Comparison of ENCODE assay signal across 25 cellular contexts in genomic region chr2:51014722-51015121, GRCh38. TPM values are rescaled to one million over a fixed set of nuclear protein-coding genes. Genes with fewer than 3 reads are reported as not detected.
"Had no signal": no experiment of that assay in that cellular context is flagged by ENCODE, and none has a peak within 500 bp of the region (broad histone marks: within the 10 kb centered on the region; RNA-seq: fewer than 3 reads in every experiment).

No MANE protein-coding gene starts in this region.

- H3K4me3 ChIP-seq: adrenal gland, breast epithelium, MG63, SJSA1 had no signal

- H3K27ac Mint-ChIP-seq: activated CD4-positive, alpha-beta memory T cell treated with anti-CD3 and anti-CD28 coated beads, Interleukin-2, amount 10 ng/mL, durations not matched to agents 7 days and 5 days; activated naive CD8-positive, alpha-beta T cell treated with anti-CD3 and anti-CD28 coated beads, Interleukin-2, amount 10 ng/mL, durations not matched to agents 7 days and 5 days; activated T-helper 2 cell treated with anti-CD3 and anti-CD28 coated beads, Interferon-gamma antibody, Interleukin-2, Interleukin-4, amounts not matched to agents 10 μg/mL and 5 μg/mL and 100 μg/mL, durations not matched to agents 14 hours and 24 hours and 36 hours; T-helper 17 cell had no signal

- ATAC-seq: PC-3, SK-N-SH treated with all-trans-retinoic acid at 6 μM for 48 hours, T-helper 17 cell had no signal

- H3K36me3 Mint-ChIP-seq: activated naive CD8-positive, alpha-beta T cell treated with anti-CD3 and anti-CD28 coated beads, Interleukin-2, amount 10 ng/mL, durations not matched to agents 7 days and 5 days had no signal

- H3K27me3 Mint-ChIP-seq: activated CD4-positive, alpha-beta memory T cell treated with anti-CD3 and anti-CD28 coated beads, Interleukin-2, amount 10 ng/mL, durations not matched to agents 7 days and 5 days; activated naive CD8-positive, alpha-beta T cell treated with anti-CD3 and anti-CD28 coated beads, Interleukin-2, amount 10 ng/mL, durations not matched to agents 7 days and 5 days; T-helper 17 cell had no signal

- H3K9me3 ChIP-seq: adrenal gland, breast epithelium, MG63, SJSA1 had no signal

- H3K27me3 ChIP-seq: adrenal gland, breast epithelium, MG63, SJSA1 had no signal

- H3K4me3 Mint-ChIP-seq: activated CD4-positive, alpha-beta memory T cell treated with anti-CD3 and anti-CD28 coated beads, Interleukin-2, amount 10 ng/mL, durations not matched to agents 7 days and 5 days; activated naive CD8-positive, alpha-beta T cell treated with anti-CD3 and anti-CD28 coated beads, Interleukin-2, amount 10 ng/mL, durations not matched to agents 7 days and 5 days; T-helper 17 cell had no signal

- H3K4me1 ChIP-seq: adrenal gland, breast epithelium, SJSA1 had no signal

- H3K36me3 ChIP-seq: adrenal gland, breast epithelium, MG63, SJSA1 had no signal

- DNase-seq: activated CD4-positive, alpha-beta memory T cell treated with anti-CD3 and anti-CD28 coated beads, Interleukin-2, amount 10 ng/mL, durations not matched to agents 7 days and 5 days; activated CD4-positive, alpha-beta T cell treated with anti-CD3 and anti-CD28 coated beads, Interleukin-2, amount 50 U/mL, for 1 hour; activated CD4-positive, CD25-positive, alpha-beta regulatory T cell; activated gamma-delta T cell treated with Interleukin-2 at 50 U/mL for 16 hours; activated naive CD4-positive, alpha-beta T cell treated with anti-CD3 and anti-CD28 coated beads, Interleukin-2, amount 50 U/mL, for 16 hours; activated naive CD8-positive, alpha-beta T cell treated with anti-CD3 and anti-CD28 coated beads, Interleukin-2, amount 10 ng/mL, durations not matched to agents 7 days and 5 days; activated T-cell treated with anti-CD3 and anti-CD28 coated beads for 4 hours; activated T-cell treated with anti-CD3 and anti-CD28 coated beads, Interleukin-2, amount 50 U/mL, for 48 hours; adrenal gland; anterior cingulate cortex; caudate nucleus; MG63; MV-4-11; NCI-H1417 treated with DMSO at 0.1 percent for 48 hours; NCI-H1694; NCI-H2029; NCI-H2107; PC-3; T-helper 17 cell; T-helper 9 cell had no signal

- H3K4me1 Mint-ChIP-seq: activated CD4-positive, alpha-beta memory T cell treated with anti-CD3 and anti-CD28 coated beads, Interleukin-2, amount 10 ng/mL, durations not matched to agents 7 days and 5 days; activated naive CD8-positive, alpha-beta T cell treated with anti-CD3 and anti-CD28 coated beads, Interleukin-2, amount 10 ng/mL, durations not matched to agents 7 days and 5 days; T-helper 17 cell had no signal

- H3K27ac ChIP-seq: adrenal gland, SJSA1 had no signal

RNA-seq across cellular contexts. Expression of gene NRXN1, which starts 17.2 kb away (rescaled TPM):
- total RNA-seq: activated CD4-positive, alpha-beta memory T cell treated with anti-CD3 and anti-CD28 coated beads, Interleukin-2, amount 10 ng/mL, durations not matched to agents 7 days and 5 days; activated CD8-positive, alpha-beta memory T cell treated with anti-CD3 and anti-CD28 coated beads for 36 hours; activated naive CD8-positive, alpha-beta T cell treated with anti-CD3 and anti-CD28 coated beads, Interleukin-2, amount 10 ng/mL, durations not matched to agents 7 days and 5 days; PC-3; T-helper 17 cell had no signal
